Comparison of ENCODE assay signal across 29 cellular contexts in genomic region chr1:199791495-199791894, GRCh38.
"Had no signal": no experiment of that assay in that cellular context is flagged by ENCODE, and none has a peak within 500 bp of the region (broad histone marks: within the 10 kb centered on the region; RNA-seq: fewer than 3 reads in every experiment).

No MANE protein-coding gene starts in this region.

- H3K4me3 ChIP-seq: stomach, suprapubic skin, testis, thoracic aorta, thyroid gland, tibial artery, tibial nerve, transverse colon, upper lobe of left lung, upper lobe of right lung, uterus, vagina had no signal

- H3K36me3 Mint-ChIP-seq: stimulated activated effector memory CD8-positive, alpha-beta T cell treated with anti-CD3 and anti-CD28 coated beads, Interleukin-12 subunit alpha, Interleukin-12 subunit beta, amount 100 ng/mL, for 72 hours; stimulated activated memory B cell treated with anti-CD40 and anti-IgM and Interleukin-4, amounts not matched to agents 10 μg/mL and 1 μg/mL and 100 μg/mL, for 72 hours; stimulated activated naive B cell treated with anti-CD40 and anti-IgM and Interleukin-4, amounts not matched to agents 10 μg/mL and 1 μg/mL and 100 μg/mL, for 72 hours; type B pancreatic cell had no signal

- FAIRE-seq: urothelium cell line had no signal

- DNase-seq: stimulated activated CD4-positive, alpha-beta T cell treated with anti-CD3 and anti-CD28 coated beads, Interleukin-2, amount 100 ng/mL, for 48 hours; stimulated activated CD4-positive, alpha-beta T cell treated with anti-CD3 and anti-CD28 coated beads, Interleukin-4, amount 100 ng/mL, for 1 hour; stimulated activated CD4-positive, alpha-beta T cell treated with anti-CD3 and anti-CD28 coated beads, Interleukin-4, amount 100 ng/mL, for 24 hours; stimulated activated CD4-positive, alpha-beta T cell treated with anti-CD3 and anti-CD28 coated beads, Interleukin-4, amount 100 ng/mL, for 4 hours; stimulated activated CD8-positive, alpha-beta memory T cell treated with anti-CD3 and anti-CD28 coated beads, Interleukin-4, amount 100 ng/mL, for 48 hours; stimulated activated naive B cell treated with anti-CD40 and anti-IgM and Interleukin-4, amounts not matched to agents 10 μg/mL and 1 μg/mL and 100 μg/mL, for 72 hours; stimulated activated naive CD4-positive, alpha-beta T cell; stimulated activated naive CD4-positive, alpha-beta T cell treated with Interleukin-2 at 50 U/mL for 16 hours; stimulated activated naive CD8-positive, alpha-beta T cell treated with anti-CD3 and anti-CD28 coated beads, Interleukin-15, amount 100 ng/mL, for 72 hours; stimulated activated naive CD8-positive, alpha-beta T cell treated with anti-CD3 and anti-CD28 coated beads, Interleukin-15, Interleukin-2, amounts not matched to agents 100 U/mL and 50 U/mL, for 24 hours; stomach; substantia nigra; testis; thyroid gland; tibial artery; transverse colon; trophoblast cell; upper lobe of left lung; upper lobe of right lung; uterus had no signal

- H3K4me3 Mint-ChIP-seq: stimulated activated effector memory CD8-positive, alpha-beta T cell treated with anti-CD3 and anti-CD28 coated beads, Interleukin-12 subunit alpha, Interleukin-12 subunit beta, amount 100 ng/mL, for 72 hours; stimulated activated memory B cell treated with anti-CD40 and anti-IgM and Interleukin-4, amounts not matched to agents 10 μg/mL and 1 μg/mL and 100 μg/mL, for 72 hours; stimulated activated naive B cell treated with anti-CD40 and anti-IgM and Interleukin-4, amounts not matched to agents 10 μg/mL and 1 μg/mL and 100 μg/mL, for 72 hours; stimulated activated naive CD8-positive, alpha-beta T cell treated with anti-CD3 and anti-CD28 coated beads, Interleukin-15, amount 100 ng/mL, for 72 hours; stimulated activated naive CD8-positive, alpha-beta T cell treated with anti-CD3 and anti-CD28 coated beads, Interleukin-15, Interleukin-2, amounts not matched to agents 100 ng/mL and 50 ng/mL, for 24 hours; type B pancreatic cell had no signal

- ATAC-seq: stimulated activated effector memory CD8-positive, alpha-beta T cell treated with anti-CD3 and anti-CD28 coated beads, Interleukin-12 subunit alpha, Interleukin-12 subunit beta, amount 100 ng/mL, for 72 hours; stimulated activated memory B cell treated with anti-CD40 and anti-IgM and Interleukin-4, amounts not matched to agents 10 μg/mL and 1 μg/mL and 100 μg/mL, for 72 hours; stimulated activated naive B cell treated with anti-CD40 and anti-IgM and Interleukin-4, amounts not matched to agents 10 μg/mL and 1 μg/mL and 100 μg/mL, for 72 hours; stimulated activated naive CD8-positive, alpha-beta T cell treated with anti-CD3 and anti-CD28 coated beads, Interleukin-15, amount 100 ng/mL, for 72 hours; stimulated activated naive CD8-positive, alpha-beta T cell treated with anti-CD3 and anti-CD28 coated beads, Interleukin-15, Interleukin-2, amounts not matched to agents 100 U/mL and 50 U/mL, for 24 hours; upper lobe of right lung had no signal

- H3K4me1 Mint-ChIP-seq: stimulated activated effector memory CD8-positive, alpha-beta T cell treated with anti-CD3 and anti-CD28 coated beads, Interleukin-12 subunit alpha, Interleukin-12 subunit beta, amount 100 ng/mL, for 72 hours; stimulated activated memory B cell treated with anti-CD40 and anti-IgM and Interleukin-4, amounts not matched to agents 10 μg/mL and 1 μg/mL and 100 μg/mL, for 72 hours; stimulated activated naive CD8-positive, alpha-beta T cell treated with anti-CD3 and anti-CD28 coated beads, Interleukin-15, amount 100 ng/mL, for 72 hours had no signal

- H3K9me3 Mint-ChIP-seq: stimulated activated effector memory CD8-positive, alpha-beta T cell treated with anti-CD3 and anti-CD28 coated beads, Interleukin-12 subunit alpha, Interleukin-12 subunit beta, amount 100 ng/mL, for 72 hours; stimulated activated naive CD8-positive, alpha-beta T cell treated with anti-CD3 and anti-CD28 coated beads, Interleukin-15, amount 100 ng/mL, for 72 hours; stimulated activated naive CD8-positive, alpha-beta T cell treated with anti-CD3 and anti-CD28 coated beads, Interleukin-15, Interleukin-2, amounts not matched to agents 100 ng/mL and 50 ng/mL, for 24 hours; type B pancreatic cell had no signal

- H3K36me3 ChIP-seq: stomach, suprapubic skin, thoracic aorta, thyroid gland, tibial artery, tibial nerve, transverse colon, upper lobe of left lung, upper lobe of right lung, uterus, vagina had no signal

- H3K27ac ChIP-seq: stomach, suprapubic skin, testis, thoracic aorta, thyroid gland, tibial artery, tibial nerve, transverse colon, upper lobe of left lung, upper lobe of right lung, uterus, vagina had no signal

- H3K9me3 ChIP-seq: stomach, suprapubic skin, testis, thoracic aorta, thyroid gland, tibial artery, tibial nerve, transverse colon, upper lobe of left lung, upper lobe of right lung, uterus, vagina had no signal

- H3K27me3 Mint-ChIP-seq: stimulated activated naive B cell treated with anti-CD40 and anti-IgM and Interleukin-4, amounts not matched to agents 10 μg/mL and 1 μg/mL and 100 μg/mL, for 72 hours; stimulated activated naive CD8-positive, alpha-beta T cell treated with anti-CD3 and anti-CD28 coated beads, Interleukin-15, amount 100 ng/mL, for 72 hours; type B pancreatic cell had no signal

- H3K27ac Mint-ChIP-seq: stimulated activated effector memory CD8-positive, alpha-beta T cell treated with anti-CD3 and anti-CD28 coated beads, Interleukin-12 subunit alpha, Interleukin-12 subunit beta, amount 100 ng/mL, for 72 hours; stimulated activated memory B cell treated with anti-CD40 and anti-IgM and Interleukin-4, amounts not matched to agents 10 μg/mL and 1 μg/mL and 100 μg/mL, for 72 hours; stimulated activated naive B cell treated with anti-CD40 and anti-IgM and Interleukin-4, amounts not matched to agents 10 μg/mL and 1 μg/mL and 100 μg/mL, for 72 hours; stimulated activated naive CD8-positive, alpha-beta T cell treated with anti-CD3 and anti-CD28 coated beads, Interleukin-15, amount 100 ng/mL, for 72 hours; stimulated activated naive CD8-positive, alpha-beta T cell treated with anti-CD3 and anti-CD28 coated beads, Interleukin-15, Interleukin-2, amounts not matched to agents 100 ng/mL and 50 ng/mL, for 24 hours; type B pancreatic cell had no signal

- H3K27me3 ChIP-seq: stomach, suprapubic skin, testis, thyroid gland, tibial artery, tibial nerve, transverse colon, upper lobe of left lung, upper lobe of right lung, uterus, vagina had no signal

- H3K4me1 ChIP-seq: stomach, suprapubic skin, testis, thyroid gland, tibial artery, tibial nerve, transverse colon, upper lobe of left lung, upper lobe of right lung, uterus, vagina had no signal
